In the genomic region with DNA sequence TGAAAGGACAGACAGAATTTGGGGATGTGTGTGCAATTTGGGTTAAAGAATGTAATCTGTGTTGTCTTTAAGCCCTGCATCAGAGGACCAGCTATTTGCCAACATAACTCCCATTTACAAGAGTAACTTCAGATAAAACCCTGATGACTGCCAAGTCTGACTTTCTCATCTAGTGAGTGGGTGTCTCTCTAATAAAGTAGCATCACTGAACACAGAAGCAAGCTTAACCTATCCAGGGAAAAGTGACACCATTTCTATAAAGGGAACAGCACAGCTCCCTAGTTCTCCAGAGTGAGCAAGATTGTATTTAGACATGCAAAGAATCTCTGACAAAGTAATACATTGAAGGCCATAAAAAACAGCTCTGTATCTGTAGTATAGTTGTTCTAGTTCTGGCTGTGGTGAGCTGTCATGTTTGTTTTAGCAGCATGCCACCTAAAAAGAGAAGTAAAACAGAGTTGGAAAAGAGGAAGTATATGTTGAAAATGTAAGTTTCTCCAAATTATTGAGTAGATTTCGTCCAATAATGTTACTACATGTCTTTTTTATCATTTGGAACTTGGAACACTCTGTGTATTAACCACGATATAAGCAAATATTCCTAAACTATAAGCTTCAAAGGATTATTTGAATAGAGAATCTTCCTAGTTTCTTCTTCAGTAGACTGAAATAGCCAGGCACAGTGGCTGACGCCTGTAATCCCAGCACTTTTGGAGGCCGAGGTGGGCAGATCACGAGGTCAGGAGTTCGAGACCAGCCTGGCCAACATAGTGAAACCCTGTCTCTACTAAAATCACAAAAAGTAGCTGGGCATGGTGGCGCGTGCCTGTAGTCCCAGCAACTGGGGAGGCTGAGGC, we compare ENCODE assay signal across 10 cellular contexts. TPM values are rescaled to one million over a fixed set of nuclear protein-coding genes. Genes with fewer than 3 reads are reported as not detected.
DNase-seq lines count a peak whose midpoint lies in the region; ATAC-seq lines count a peak whose summit lies in the region.
"Had no signal": no experiment of that assay in that cellular context is flagged by ENCODE, and none has a peak within 500 bp of the region (broad histone marks: within the 10 kb centered on the region; RNA-seq: fewer than 3 reads in every experiment).

No MANE protein-coding gene starts in this region.

- peaks cover 7 to 14% (median 13%) of the 10 kb centered on the region in 3 donors for H3K4me1 Mint-ChIP-seq in CD8-positive, alpha-beta memory T cell
- H3K4me1 Mint-ChIP-seq in memory B cell: peaks cover 21% of the 10 kb centered on the region

- POLR2A ChIA-PET in CD8-positive, alpha-beta memory T cell (lab: Charles Lee): interaction anchor here (0.5 to 0.9 kb wide), 2 partner anchors 55 to 116 kb away, joined by 3 to 17 read pairs; no protein-coding TSS in a partner anchor

- CTCF ChIA-PET in CD8-positive, alpha-beta memory T cell (lab: Charles Lee): interaction anchor here (1.4 to 2.6 kb wide), 2 partner anchors 11 to 143 kb away, joined by 4 to 10 read pairs; no protein-coding TSS in a partner anchor

- H3K27ac Mint-ChIP-seq in CD8-positive, alpha-beta memory T cell: no peak overlapping the region
- peak overlapping the region; percentile 67 for H3K27ac Mint-ChIP-seq in memory B cell

- DNase-seq in CD8-positive, alpha-beta memory T cell: no peak
- DNase-seq in SKM-1 (lab: John Stamatoyannopoulos, UW; ENCODE audit: unreplicated experiment) (peak; percentile 90), memory B cell (ENCODE audit: low spot score in 2 of 2) (no peak), iPS-NIHi11 (ENCODE audit: low spot score) (no peak), occipital lobe (lab: John Stamatoyannopoulos, UW) (no peak), G401 (ENCODE audit: low spot score) (no peak)
- DNase-seq: NCI-H1930 had no signal

- H3K9me3 Mint-ChIP-seq in CD8-positive, alpha-beta memory T cell: no peaks in the 10 kb centered on the region
- no peaks in the 10 kb centered on the region for H3K9me3 Mint-ChIP-seq in memory B cell

- H3K4me3 Mint-ChIP-seq in CD8-positive, alpha-beta memory T cell: no peak overlapping the region
- peak overlapping the region; percentile 31 for H3K4me3 Mint-ChIP-seq in memory B cell

- no peaks in the 10 kb centered on the region for H3K9me3 ChIP-seq in CD8-positive, alpha-beta memory T cell (ENCODE audit: low read length)
- H3K9me3 ChIP-seq: vagina had no signal

- no peaks in the 10 kb centered on the region for H3K36me3 Mint-ChIP-seq in CD8-positive, alpha-beta memory T cell
- H3K36me3 Mint-ChIP-seq in memory B cell: peaks cover 2% of the 10 kb centered on the region

- no peaks in the 10 kb centered on the region for H3K4me1 ChIP-seq in CD8-positive, alpha-beta memory T cell (ENCODE audit: insufficient read depth, low read length)

- H3K27me3 ChIP-seq in CD8-positive, alpha-beta memory T cell (ENCODE audit: insufficient read depth, low read length, poor library complexity, severe bottlenecking): no peaks in the 10 kb centered on the region
- H3K27me3 ChIP-seq: vagina had no signal

- H3K27me3 Mint-ChIP-seq in CD8-positive, alpha-beta memory T cell: peaks cover 0 to 2% of the 10 kb centered on the region in 2 donors
- no peaks in the 10 kb centered on the region for H3K27me3 Mint-ChIP-seq in memory B cell

- H3K27ac ChIP-seq in CD8-positive, alpha-beta memory T cell (ENCODE audit: low read depth, low read length): peak overlapping the region; percentile 10
- H3K27ac ChIP-seq: vagina had no signal

- no peak overlapping the region for H3K4me3 ChIP-seq in CD8-positive, alpha-beta memory T cell (ENCODE audit: low read length)
- H3K4me3 ChIP-seq: vagina had no signal

- H3K36me3 ChIP-seq in CD8-positive, alpha-beta memory T cell (ENCODE audit: insufficient read depth, low read length): no peaks in the 10 kb centered on the region
- H3K36me3 ChIP-seq: vagina had no signal

- ATAC-seq in HG02870 (IDR thresholded peaks at IDR 0.05; ENCODE audit: unreplicated experiment) (peak; percentile 53), memory B cell (ENCODE audit: low read depth) (peak; percentile 95), HG02840 (IDR thresholded peaks at IDR 0.05; ENCODE audit: low FRiP score, unreplicated experiment) (no peak)

- in situ Hi-C loops in G401 (cut with HindIII; ENCODE audit: low sequenced_read_pairs): no loop called here

RNA-seq across cellular contexts. Expression of a gene that starts 8.8 kb away (rescaled TPM):
- total RNA-seq in CD8-positive, alpha-beta memory T cell: 10 to 100 TPM; 93.7 to 99.1 TPM
- polyA plus RNA-seq in CD8-positive, alpha-beta memory T cell: 253 TPM
- 22.8 TPM for total RNA-seq in occipital lobe
- total RNA-seq in G401 (2014; rRNA removed; shearing (Covaris generic)): 70.4 and 71.6 TPM in 2 replicates
